In the genomic region with DNA sequence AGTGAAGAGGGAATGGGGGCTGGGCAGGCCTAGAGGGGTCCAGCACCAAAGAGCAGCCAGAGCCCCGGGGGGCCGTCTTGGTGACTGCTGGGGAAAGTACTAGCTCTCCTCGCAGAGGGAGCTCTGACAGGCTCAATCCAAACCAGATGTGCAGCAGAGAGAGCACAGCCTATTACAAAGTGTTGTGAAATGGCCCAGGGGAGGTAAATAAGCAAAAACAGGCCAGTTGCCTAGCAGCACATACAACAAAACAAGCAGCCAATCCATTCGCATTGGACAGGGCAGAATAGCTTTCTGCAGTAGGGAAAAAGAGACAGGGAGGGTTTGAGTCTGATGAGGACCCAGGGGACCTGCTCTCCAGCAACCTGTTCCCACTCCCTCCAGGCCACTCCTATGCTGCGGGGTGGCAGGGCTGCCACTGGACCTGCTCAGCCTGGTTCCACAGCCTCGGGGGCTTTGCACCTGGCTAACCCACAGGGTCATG, we compare ENCODE assay signal across 1 cellular context.
TF ChIP-seq lines count a peak whose summit lies in the region.

No MANE protein-coding gene starts in this region.

TF ChIP-seq in K562, 482 proteins besides CTCF, POLR2A, EP300 and RAD21 (continued from another document):
- TF ChIP-seq, protein P1, sequence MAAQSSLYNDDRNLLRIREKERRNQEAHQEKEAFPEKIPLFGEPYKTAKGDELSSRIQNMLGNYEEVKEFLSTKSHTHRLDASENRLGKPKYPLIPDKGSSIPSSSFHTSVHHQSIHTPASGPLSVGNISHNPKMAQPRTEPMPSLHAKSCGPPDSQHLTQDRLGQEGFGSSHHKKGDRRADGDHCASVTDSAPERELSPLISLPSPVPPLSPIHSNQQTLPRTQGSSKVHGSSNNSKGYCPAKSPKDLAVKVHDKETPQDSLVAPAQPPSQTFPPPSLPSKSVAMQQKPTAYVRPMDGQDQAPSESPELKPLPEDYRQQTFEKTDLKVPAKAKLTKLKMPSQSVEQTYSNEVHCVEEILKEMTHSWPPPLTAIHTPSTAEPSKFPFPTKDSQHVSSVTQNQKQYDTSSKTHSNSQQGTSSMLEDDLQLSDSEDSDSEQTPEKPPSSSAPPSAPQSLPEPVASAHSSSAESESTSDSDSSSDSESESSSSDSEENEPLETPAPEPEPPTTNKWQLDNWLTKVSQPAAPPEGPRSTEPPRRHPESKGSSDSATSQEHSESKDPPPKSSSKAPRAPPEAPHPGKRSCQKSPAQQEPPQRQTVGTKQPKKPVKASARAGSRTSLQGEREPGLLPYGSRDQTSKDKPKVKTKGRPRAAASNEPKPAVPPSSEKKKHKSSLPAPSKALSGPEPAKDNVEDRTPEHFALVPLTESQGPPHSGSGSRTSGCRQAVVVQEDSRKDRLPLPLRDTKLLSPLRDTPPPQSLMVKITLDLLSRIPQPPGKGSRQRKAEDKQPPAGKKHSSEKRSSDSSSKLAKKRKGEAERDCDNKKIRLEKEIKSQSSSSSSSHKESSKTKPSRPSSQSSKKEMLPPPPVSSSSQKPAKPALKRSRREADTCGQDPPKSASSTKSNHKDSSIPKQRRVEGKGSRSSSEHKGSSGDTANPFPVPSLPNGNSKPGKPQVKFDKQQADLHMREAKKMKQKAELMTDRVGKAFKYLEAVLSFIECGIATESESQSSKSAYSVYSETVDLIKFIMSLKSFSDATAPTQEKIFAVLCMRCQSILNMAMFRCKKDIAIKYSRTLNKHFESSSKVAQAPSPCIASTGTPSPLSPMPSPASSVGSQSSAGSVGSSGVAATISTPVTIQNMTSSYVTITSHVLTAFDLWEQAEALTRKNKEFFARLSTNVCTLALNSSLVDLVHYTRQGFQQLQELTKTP (IDR thresholded peaks at IDR 0.05; ENCODE audit: low read depth in 1 of 2, partially characterized antibody in 2 of 2), result no peak
- TF ChIP-seq, protein P2, sequence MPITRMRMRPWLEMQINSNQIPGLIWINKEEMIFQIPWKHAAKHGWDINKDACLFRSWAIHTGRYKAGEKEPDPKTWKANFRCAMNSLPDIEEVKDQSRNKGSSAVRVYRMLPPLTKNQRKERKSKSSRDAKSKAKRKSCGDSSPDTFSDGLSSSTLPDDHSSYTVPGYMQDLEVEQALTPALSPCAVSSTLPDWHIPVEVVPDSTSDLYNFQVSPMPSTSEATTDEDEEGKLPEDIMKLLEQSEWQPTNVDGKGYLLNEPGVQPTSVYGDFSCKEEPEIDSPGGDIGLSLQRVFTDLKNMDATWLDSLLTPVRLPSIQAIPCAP (CRISPR knock-in tag; IDR thresholded peaks at IDR 0.05; ENCODE audit: borderline replicate concordance), result no peak
- TF ChIP-seq CBX8 (IDR thresholded peaks at IDR 0.05; ENCODE audit: borderline replicate concordance, extremely low read depth, low read depth, low read length, poor library complexity, severe bottlenecking), result no peak
- no peak for TF ChIP-seq ZNF785 (CRISPR knock-in tag; IDR thresholded peaks at IDR 0.05)
- TF ChIP-seq, protein P3, sequence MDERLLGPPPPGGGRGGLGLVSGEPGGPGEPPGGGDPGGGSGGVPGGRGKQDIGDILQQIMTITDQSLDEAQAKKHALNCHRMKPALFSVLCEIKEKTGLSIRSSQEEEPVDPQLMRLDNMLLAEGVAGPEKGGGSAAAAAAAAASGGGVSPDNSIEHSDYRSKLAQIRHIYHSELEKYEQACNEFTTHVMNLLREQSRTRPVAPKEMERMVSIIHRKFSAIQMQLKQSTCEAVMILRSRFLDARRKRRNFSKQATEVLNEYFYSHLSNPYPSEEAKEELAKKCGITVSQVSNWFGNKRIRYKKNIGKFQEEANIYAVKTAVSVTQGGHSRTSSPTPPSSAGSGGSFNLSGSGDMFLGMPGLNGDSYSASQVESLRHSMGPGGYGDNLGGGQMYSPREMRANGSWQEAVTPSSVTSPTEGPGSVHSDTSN (CRISPR knock-in tag; IDR thresholded peaks at IDR 0.05; ENCODE audit: low read depth), result no peak
- TF ChIP-seq, protein P3 (tag; conservative IDR thresholded peaks at IDR 0.05; ENCODE audit: low read depth), result peak; percentile 33; the same call in 1 of the 2 replicates
- no peak for TF ChIP-seq DMBX1 (CRISPR knock-in tag; IDR thresholded peaks at IDR 0.05; ENCODE audit: borderline replicate concordance)
- no peak for TF ChIP-seq MAFK (IDR thresholded peaks at IDR 0.05; ENCODE audit: low read length)
- no peak for TF ChIP-seq DNMT1 (IDR thresholded peaks at IDR 0.05)
- TF ChIP-seq NCOA1 (IDR thresholded peaks at IDR 0.05; ENCODE audit: low read depth), result no peak
- no peak for TF ChIP-seq MXI1 (IDR thresholded peaks at IDR 0.05; ENCODE audit: low read depth, low read length)
- peak; percentile 88 for TF ChIP-seq FOXJ3 (CRISPR knock-in tag; IDR thresholded peaks at IDR 0.05)
- TF ChIP-seq CCAR2 (IDR thresholded peaks at IDR 0.05; ENCODE audit: low read depth, low read length), result no peak
- no peak for TF ChIP-seq PML (IDR thresholded peaks at IDR 0.05; ENCODE audit: low read length)
- peak; percentile 99 for TF ChIP-seq FOXJ2 (tag; IDR thresholded peaks at IDR 0.05)
- TF ChIP-seq NFE2L1 (tag; IDR thresholded peaks at IDR 0.05; ENCODE audit: borderline replicate concordance, low read depth), result no peak
- TF ChIP-seq, protein P4, sequence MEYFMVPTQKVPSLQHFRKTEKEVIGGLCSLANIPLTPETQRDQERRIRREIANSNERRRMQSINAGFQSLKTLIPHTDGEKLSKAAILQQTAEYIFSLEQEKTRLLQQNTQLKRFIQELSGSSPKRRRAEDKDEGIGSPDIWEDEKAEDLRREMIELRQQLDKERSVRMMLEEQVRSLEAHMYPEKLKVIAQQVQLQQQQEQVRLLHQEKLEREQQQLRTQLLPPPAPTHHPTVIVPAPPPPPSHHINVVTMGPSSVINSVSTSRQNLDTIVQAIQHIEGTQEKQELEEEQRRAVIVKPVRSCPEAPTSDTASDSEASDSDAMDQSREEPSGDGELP (CRISPR knock-in tag; IDR thresholded peaks at IDR 0.05; ENCODE audit: borderline replicate concordance), result no peak
- TF ChIP-seq FOXK2 (conservative IDR thresholded peaks at IDR 0.05 in 1 of 2, IDR thresholded peaks at IDR 0.05 in 1 of 2; ENCODE audit: low read depth in 2 of 2), result 0 out of 4 replicates have a peak, but pooled peaks of 1 of the 2 experiments have one; percentile 50
- no peak for TF ChIP-seq RFX5 (IDR thresholded peaks at IDR 0.05; ENCODE audit: low read depth, low read length)
- TF ChIP-seq, protein P5, sequence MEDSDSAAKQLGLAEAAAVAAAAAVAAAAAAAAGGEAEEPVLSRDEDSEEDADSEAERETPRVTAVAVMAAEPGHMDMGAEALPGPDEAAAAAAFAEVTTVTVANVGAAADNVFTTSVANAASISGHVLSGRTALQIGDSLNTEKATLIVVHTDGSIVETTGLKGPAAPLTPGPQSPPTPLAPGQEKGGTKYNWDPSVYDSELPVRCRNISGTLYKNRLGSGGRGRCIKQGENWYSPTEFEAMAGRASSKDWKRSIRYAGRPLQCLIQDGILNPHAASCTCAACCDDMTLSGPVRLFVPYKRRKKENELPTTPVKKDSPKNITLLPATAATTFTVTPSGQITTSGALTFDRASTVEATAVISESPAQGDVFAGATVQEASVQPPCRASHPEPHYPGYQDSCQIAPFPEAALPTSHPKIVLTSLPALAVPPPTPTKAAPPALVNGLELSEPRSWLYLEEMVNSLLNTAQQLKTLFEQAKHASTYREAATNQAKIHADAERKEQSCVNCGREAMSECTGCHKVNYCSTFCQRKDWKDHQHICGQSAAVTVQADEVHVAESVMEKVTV (CRISPR knock-in tag; IDR thresholded peaks at IDR 0.05), result no peak
- TF ChIP-seq TRIM24 (IDR thresholded peaks at IDR 0.05), result peak; percentile 39 to 72; a peak in 2 of 4 replicates
- TF ChIP-seq, protein P6, sequence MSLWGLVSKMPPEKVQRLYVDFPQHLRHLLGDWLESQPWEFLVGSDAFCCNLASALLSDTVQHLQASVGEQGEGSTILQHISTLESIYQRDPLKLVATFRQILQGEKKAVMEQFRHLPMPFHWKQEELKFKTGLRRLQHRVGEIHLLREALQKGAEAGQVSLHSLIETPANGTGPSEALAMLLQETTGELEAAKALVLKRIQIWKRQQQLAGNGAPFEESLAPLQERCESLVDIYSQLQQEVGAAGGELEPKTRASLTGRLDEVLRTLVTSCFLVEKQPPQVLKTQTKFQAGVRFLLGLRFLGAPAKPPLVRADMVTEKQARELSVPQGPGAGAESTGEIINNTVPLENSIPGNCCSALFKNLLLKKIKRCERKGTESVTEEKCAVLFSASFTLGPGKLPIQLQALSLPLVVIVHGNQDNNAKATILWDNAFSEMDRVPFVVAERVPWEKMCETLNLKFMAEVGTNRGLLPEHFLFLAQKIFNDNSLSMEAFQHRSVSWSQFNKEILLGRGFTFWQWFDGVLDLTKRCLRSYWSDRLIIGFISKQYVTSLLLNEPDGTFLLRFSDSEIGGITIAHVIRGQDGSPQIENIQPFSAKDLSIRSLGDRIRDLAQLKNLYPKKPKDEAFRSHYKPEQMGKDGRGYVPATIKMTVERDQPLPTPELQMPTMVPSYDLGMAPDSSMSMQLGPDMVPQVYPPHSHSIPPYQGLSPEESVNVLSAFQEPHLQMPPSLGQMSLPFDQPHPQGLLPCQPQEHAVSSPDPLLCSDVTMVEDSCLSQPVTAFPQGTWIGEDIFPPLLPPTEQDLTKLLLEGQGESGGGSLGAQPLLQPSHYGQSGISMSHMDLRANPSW (CRISPR knock-in tag; IDR thresholded peaks at IDR 0.05), result no peak
- no peak for TF ChIP-seq HNRNPH1 (optimal IDR thresholded peaks at IDR 0.05; ENCODE audit: low read depth, low read length)
- TF ChIP-seq ZNF584 (CRISPR knock-in tag; IDR thresholded peaks at IDR 0.05; ENCODE audit: low read depth), result no peak
- TF ChIP-seq CEBPB (tag; IDR thresholded peaks at IDR 0.05), result peak; percentile 79
- TF ChIP-seq MCM5 (IDR thresholded peaks at IDR 0.05; ENCODE audit: low read depth), result no peak
- TF ChIP-seq, protein P7, sequence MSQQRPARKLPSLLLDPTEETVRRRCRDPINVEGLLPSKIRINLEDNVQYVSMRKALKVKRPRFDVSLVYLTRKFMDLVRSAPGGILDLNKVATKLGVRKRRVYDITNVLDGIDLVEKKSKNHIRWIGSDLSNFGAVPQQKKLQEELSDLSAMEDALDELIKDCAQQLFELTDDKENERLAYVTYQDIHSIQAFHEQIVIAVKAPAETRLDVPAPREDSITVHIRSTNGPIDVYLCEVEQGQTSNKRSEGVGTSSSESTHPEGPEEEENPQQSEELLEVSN (IDR thresholded peaks at IDR 0.05; ENCODE audit: borderline replicate concordance in 1 of 2, extremely low read depth in 1 of 2, insufficient read depth in 1 of 2, insufficient read length in 1 of 2, low read depth in 1 of 2, low read length in 1 of 2, poor library complexity in 1 of 2, severe bottlenecking in 1 of 2), result no peak
- TF ChIP-seq POLR2G (IDR thresholded peaks at IDR 0.05; ENCODE audit: low read depth, low read length), result no peak
- no peak for TF ChIP-seq ZFPM2 (CRISPR knock-in tag; IDR thresholded peaks at IDR 0.05)
- no peak for TF ChIP-seq CBFA2T3 (IDR thresholded peaks at IDR 0.05)
- TF ChIP-seq ZNF232 (CRISPR knock-in tag; IDR thresholded peaks at IDR 0.05), result no peak
- no peak for TF ChIP-seq TAL1 (IDR thresholded peaks at IDR 0.05)
- TF ChIP-seq CHD1 (IDR thresholded peaks at IDR 0.05; ENCODE audit: low read length), result no peak
- TF ChIP-seq, protein P8, sequence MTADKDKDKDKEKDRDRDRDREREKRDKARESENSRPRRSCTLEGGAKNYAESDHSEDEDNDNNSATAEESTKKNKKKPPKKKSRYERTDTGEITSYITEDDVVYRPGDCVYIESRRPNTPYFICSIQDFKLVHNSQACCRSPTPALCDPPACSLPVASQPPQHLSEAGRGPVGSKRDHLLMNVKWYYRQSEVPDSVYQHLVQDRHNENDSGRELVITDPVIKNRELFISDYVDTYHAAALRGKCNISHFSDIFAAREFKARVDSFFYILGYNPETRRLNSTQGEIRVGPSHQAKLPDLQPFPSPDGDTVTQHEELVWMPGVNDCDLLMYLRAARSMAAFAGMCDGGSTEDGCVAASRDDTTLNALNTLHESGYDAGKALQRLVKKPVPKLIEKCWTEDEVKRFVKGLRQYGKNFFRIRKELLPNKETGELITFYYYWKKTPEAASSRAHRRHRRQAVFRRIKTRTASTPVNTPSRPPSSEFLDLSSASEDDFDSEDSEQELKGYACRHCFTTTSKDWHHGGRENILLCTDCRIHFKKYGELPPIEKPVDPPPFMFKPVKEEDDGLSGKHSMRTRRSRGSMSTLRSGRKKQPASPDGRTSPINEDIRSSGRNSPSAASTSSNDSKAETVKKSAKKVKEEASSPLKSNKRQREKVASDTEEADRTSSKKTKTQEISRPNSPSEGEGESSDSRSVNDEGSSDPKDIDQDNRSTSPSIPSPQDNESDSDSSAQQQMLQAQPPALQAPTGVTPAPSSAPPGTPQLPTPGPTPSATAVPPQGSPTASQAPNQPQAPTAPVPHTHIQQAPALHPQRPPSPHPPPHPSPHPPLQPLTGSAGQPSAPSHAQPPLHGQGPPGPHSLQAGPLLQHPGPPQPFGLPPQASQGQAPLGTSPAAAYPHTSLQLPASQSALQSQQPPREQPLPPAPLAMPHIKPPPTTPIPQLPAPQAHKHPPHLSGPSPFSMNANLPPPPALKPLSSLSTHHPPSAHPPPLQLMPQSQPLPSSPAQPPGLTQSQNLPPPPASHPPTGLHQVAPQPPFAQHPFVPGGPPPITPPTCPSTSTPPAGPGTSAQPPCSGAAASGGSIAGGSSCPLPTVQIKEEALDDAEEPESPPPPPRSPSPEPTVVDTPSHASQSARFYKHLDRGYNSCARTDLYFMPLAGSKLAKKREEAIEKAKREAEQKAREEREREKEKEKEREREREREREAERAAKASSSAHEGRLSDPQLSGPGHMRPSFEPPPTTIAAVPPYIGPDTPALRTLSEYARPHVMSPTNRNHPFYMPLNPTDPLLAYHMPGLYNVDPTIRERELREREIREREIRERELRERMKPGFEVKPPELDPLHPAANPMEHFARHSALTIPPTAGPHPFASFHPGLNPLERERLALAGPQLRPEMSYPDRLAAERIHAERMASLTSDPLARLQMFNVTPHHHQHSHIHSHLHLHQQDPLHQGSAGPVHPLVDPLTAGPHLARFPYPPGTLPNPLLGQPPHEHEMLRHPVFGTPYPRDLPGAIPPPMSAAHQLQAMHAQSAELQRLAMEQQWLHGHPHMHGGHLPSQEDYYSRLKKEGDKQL (CRISPR knock-in tag; IDR thresholded peaks at IDR 0.05; ENCODE audit: borderline replicate concordance), result no peak
- TF ChIP-seq ZNF445 (CRISPR knock-in tag; IDR thresholded peaks at IDR 0.05; ENCODE audit: low read depth), result no peak
- TF ChIP-seq FOXA3 (CRISPR knock-in tag; conservative IDR thresholded peaks at IDR 0.05 in 1 of 2, IDR thresholded peaks at IDR 0.05 in 1 of 2), result peak in 1 of 2 experiments; percentile 20; a peak in 1 of 4 replicates
- TF ChIP-seq SMAD3 (CRISPR knock-in tag; conservative IDR thresholded peaks at IDR 0.05), result no peak
